In genomic region chr17:42251115-42251514, GRCh38 we compare ENCODE assay signal across 10 cellular contexts. TPM values are rescaled to one million over a fixed set of nuclear protein-coding genes. Genes with fewer than 3 reads are reported as not detected.
DNase-seq lines count a peak whose midpoint lies in the region; ATAC-seq and TF ChIP-seq lines count a peak whose summit lies in the region.
"Had no signal": no experiment of that assay in that cellular context is flagged by ENCODE, and none has a peak within 500 bp of the region (broad histone marks: within the 10 kb centered on the region; RNA-seq: fewer than 3 reads in every experiment).

No MANE protein-coding gene starts in this region.

- no peaks in the 10 kb centered on the region for H3K36me3 ChIP-seq in gastroesophageal sphincter

- TF ChIP-seq CTCF in GM12873 (IDR thresholded peaks at IDR 0.05; ENCODE audit: insufficient read depth, low read depth, low read length, missing control alignments): peak; percentile 19
- TF ChIP-seq CTCF in activated B cell treated with CpG ODN at 0.5 μM for 24 hours (IDR thresholded peaks at IDR 0.05): no peak
- TF ChIP-seq CTCF in gastroesophageal sphincter (IDR thresholded peaks at IDR 0.05): peak in 3 of 4 experiments; percentile 19 to 36 (median 27)

- peaks cover 5 to 89% (median 13%) of the 10 kb centered on the region in 3 donors for H3K4me1 ChIP-seq in gastroesophageal sphincter

- no peak for ATAC-seq in activated B cell treated with CpG ODN at 0.5 μM for 24 hours (ENCODE audit: low read depth)
- ATAC-seq in gastroesophageal sphincter: no peak
- no peak for ATAC-seq in HG02571 (IDR thresholded peaks at IDR 0.05; ENCODE audit: unreplicated experiment)
- no peak for ATAC-seq in Right ventricle myocardium superior (ENCODE audit: poor library complexity)

- no peaks in the 10 kb centered on the region for H3K27me3 ChIP-seq in gastroesophageal sphincter

- H3K4me3 Mint-ChIP-seq in activated B cell treated with CpG ODN at 0.5 μM for 24 hours: no peak overlapping the region

- peak; percentile 23 for DNase-seq in A172 (ENCODE audit: low spot score)
- no peak for DNase-seq in activated B cell treated with CpG ODN at 0.5 μM for 24 hours
- no peak for DNase-seq in dedifferentiated amniotic fluid mesenchymal stem cell (ENCODE audit: extremely low spot score)
- DNase-seq in NCI-H510A (lab: John Stamatoyannopoulos, UW): no peak
- DNase-seq in Right ventricle myocardium superior: no peak
- DNase-seq: NCI-H2107; stimulated activated CD4-positive, alpha-beta T cell treated with anti-CD3 and anti-CD28 coated beads, Interleukin-1b, Interleukin-23, amount 100 ng/mL, for 48 hours had no signal

- intact Hi-C loops in activated B cell treated with CpG ODN at 0.5 μM for 24 hours (cut with micrococcal nuclease) (no loop called here), Right ventricle myocardium superior (cut with DNase I) (no loop called here)

- no peak for TF ChIP-seq EP300 in gastroesophageal sphincter (IDR thresholded peaks at IDR 0.05)

- H3K4me1 Mint-ChIP-seq in activated B cell treated with CpG ODN at 0.5 μM for 24 hours: peaks cover 62% of the 10 kb centered on the region

- H3K9me3 Mint-ChIP-seq in activated B cell treated with CpG ODN at 0.5 μM for 24 hours: no peaks in the 10 kb centered on the region

- peak overlapping the region; percentile 30 for H3K27ac Mint-ChIP-seq in activated B cell treated with CpG ODN at 0.5 μM for 24 hours

- H3K27me3 Mint-ChIP-seq in activated B cell treated with CpG ODN at 0.5 μM for 24 hours: no peaks in the 10 kb centered on the region

- CTCF ChIA-PET in activated B cell treated with CpG ODN at 0.5 μM for 24 hours (lab: Charles Lee): no interaction called here

- H3K4me3 ChIP-seq in gastroesophageal sphincter: no peak overlapping the region

- peaks cover 2% of the 10 kb centered on the region for H3K36me3 Mint-ChIP-seq in activated B cell treated with CpG ODN at 0.5 μM for 24 hours (ENCODE audit: low read depth)

- no peak overlapping the region for H3K27ac ChIP-seq in gastroesophageal sphincter

- 63 to 75% methylated on average over 2 of the region's 2 CpGs for WGBS in gastroesophageal sphincter (ENCODE audit: low coverage in 1 of 2), 2 donors

- TF ChIP-seq POLR2A in gastroesophageal sphincter (IDR thresholded peaks at IDR 0.05): no peak

- POLR2A ChIA-PET in activated B cell treated with CpG ODN at 0.5 μM for 24 hours (lab: Charles Lee): interaction anchor here (0.9 to 2.5 kb wide), 3 partner anchors 10 to 220 kb away, joined by 4 to 9 read pairs (median 4); no protein-coding TSS in a partner anchor

- no peaks in the 10 kb centered on the region for H3K9me3 ChIP-seq in gastroesophageal sphincter

RNA-seq across cellular contexts. Expression of gene STAT5B, which starts 25.1 kb away (rescaled TPM):
- 23.4 and 30.9 TPM in 2 replicates for total RNA-seq in A172 (2014; rRNA removed; shearing (Covaris generic))
- total RNA-seq in activated B cell treated with CpG ODN at 0.5 μM for 24 hours (80.3 and 82.6 TPM in 2 replicates), gastroesophageal sphincter (10 to 100 TPM; 73.3 to 98.3 (median 95.6) TPM), Right ventricle myocardium superior (30.0 TPM)

RNA-seq across cellular contexts. Expression of gene STAT5A, which starts 37.2 kb away (rescaled TPM):
- 5.0 and 5.5 TPM in 2 replicates for total RNA-seq in A172 (2014; rRNA removed; shearing (Covaris generic))
- 136 and 140 TPM in 2 replicates for total RNA-seq in activated B cell treated with CpG ODN at 0.5 μM for 24 hours
- total RNA-seq in gastroesophageal sphincter: 10 to 100 TPM; 61.8 to 80.8 (median 71.4) TPM
- 14.9 TPM for total RNA-seq in Right ventricle myocardium superior

RNA-seq across cellular contexts. Expression of gene GHDC, which starts 56.8 kb away (rescaled TPM):
- 27.0 and 31.5 TPM in 2 replicates for total RNA-seq in A172 (2014; rRNA removed; shearing (Covaris generic))
- total RNA-seq in activated B cell treated with CpG ODN at 0.5 μM for 24 hours (26.5 and 29.1 TPM in 2 replicates), gastroesophageal sphincter (10 to 100 TPM; 18.8 to 30.8 (median 21.8) TPM), Right ventricle myocardium superior (8.1 TPM)
